Comparison of ENCODE assay signal across 8 cellular contexts in genomic region chr2:62506421-62506750, GRCh38. TPM values are rescaled to one million over a fixed set of nuclear protein-coding genes. Genes with fewer than 3 reads are reported as not detected.
DNase-seq lines count a peak whose midpoint lies in the region; ATAC-seq and TF ChIP-seq lines count a peak whose summit lies in the region.

No MANE protein-coding gene starts in this region.

- peak overlapping the region; percentile 81 for H3K4me3 Mint-ChIP-seq in T-helper 1 cell treated with Interleukin-12 subunit alpha and Interleukin-12 subunit beta and Interleukin-4 antibody, amounts not matched to agents 30 μg/mL and 1 μg/mL, for 36 hours

- TF ChIP-seq CTCF in WI38 (IDR thresholded peaks at IDR 0.05; ENCODE audit: low read depth, low read length) (no peak), right atrium auricular region (IDR thresholded peaks at IDR 0.05) (no peak), spleen (IDR thresholded peaks at IDR 0.05 in 8 of 11, conservative IDR thresholded peaks at IDR 0.05 in 3 of 11) (no peak)

- H3K9me3 Mint-ChIP-seq in T-helper 1 cell treated with Interleukin-12 subunit alpha and Interleukin-12 subunit beta and Interleukin-4 antibody, amounts not matched to agents 30 μg/mL and 1 μg/mL, for 36 hours, result no peaks in the 10 kb centered on the region

- DNase-seq in T-helper 1 cell (no peak), right atrium auricular region (ENCODE audit: low spot score) (no peak), spleen (no peak), NCI-H146 (lab: John Stamatoyannopoulos, UW) (no peak), middle frontal gyrus (ENCODE audit: extremely low spot score, low spot score) (no peak)

- TF ChIP-seq POLR2A in spleen (IDR thresholded peaks at IDR 0.05), result no peak

- H3K36me3 Mint-ChIP-seq in T-helper 1 cell treated with Interleukin-12 subunit alpha and Interleukin-12 subunit beta and Interleukin-4 antibody, amounts not matched to agents 30 μg/mL and 1 μg/mL, for 36 hours (ENCODE audit: low read depth), result peaks cover 2% of the 10 kb centered on the region

- H3K9me3 ChIP-seq in right atrium auricular region, result no peaks in the 10 kb centered on the region
- H3K9me3 ChIP-seq in spleen, result no peaks in the 10 kb centered on the region

- no peak overlapping the region for H3K27ac Mint-ChIP-seq in T-helper 1 cell treated with Interleukin-12 subunit alpha and Interleukin-12 subunit beta and Interleukin-4 antibody, amounts not matched to agents 30 μg/mL and 1 μg/mL, for 36 hours

- H3K4me1 Mint-ChIP-seq in T-helper 1 cell treated with Interleukin-12 subunit alpha and Interleukin-12 subunit beta and Interleukin-4 antibody, amounts not matched to agents 30 μg/mL and 1 μg/mL, for 36 hours (ENCODE audit: low read depth), result peaks cover 4% of the 10 kb centered on the region

- WGBS in spleen, 5 donors, result 1 to 2% (median 1%) methylated on average over 3 of the region's 3 CpGs

- H3K4me1 ChIP-seq in right atrium auricular region (peaks cover 0 to 11% of the 10 kb centered on the region in 2 donors), spleen (peaks cover 4 to 21% (median 11%) of the 10 kb centered on the region in 6 donors)

- H3K27ac ChIP-seq in right atrium auricular region (peak overlapping the region; percentile 89 to 94), spleen (peak overlapping the region; percentile 54 to 88 (median 84))

- H3K36me3 ChIP-seq in right atrium auricular region (no peaks in the 10 kb centered on the region), spleen (no peaks in the 10 kb centered on the region)

- H3K27me3 ChIP-seq in right atrium auricular region, result no peaks in the 10 kb centered on the region
- H3K27me3 ChIP-seq in spleen (replicated peaks in 1 of 7), result peaks cover 0 to 11% (median 0%) of the 10 kb centered on the region in 7 donors

- peaks cover 24% of the 10 kb centered on the region for H3K27me3 Mint-ChIP-seq in T-helper 1 cell treated with Interleukin-12 subunit alpha and Interleukin-12 subunit beta and Interleukin-4 antibody, amounts not matched to agents 30 μg/mL and 1 μg/mL, for 36 hours (ENCODE audit: low read depth)

- intact Hi-C loops in spleen (cut with DNase I; ENCODE audit: low total_unique reads), result loop anchor here (5.0 kb wide), 1 partner anchor 201 kb away; the partner anchor contains the start of gene EHBP1

- peak; percentile 37 for ATAC-seq in HG02885 (IDR thresholded peaks at IDR 0.05; ENCODE audit: poor library complexity, unreplicated experiment)

- H3K4me3 ChIP-seq in WI38 (ENCODE audit: low read depth, low read length) (peak overlapping the region; percentile 68), right atrium auricular region (peak overlapping the region; percentile 66 to 70), spleen (peak overlapping the region; percentile 68 to 96 (median 77))

RNA-seq across cellular contexts. Expression of gene TMEM17, which starts 0.4 kb away (rescaled TPM):
- total RNA-seq in right atrium auricular region (1 to 10 TPM in 1 of 2 donors, under 1 TPM in 1; 0.90 to 1.2 TPM), spleen (1 to 10 TPM in 1 of 7 donors, under 1 TPM in 5, not detected in 1; 0.51 to 2.6 (median 0.98) TPM)
- polyA plus RNA-seq in spleen, result under 1 TPM; 0.22 to 0.53 (median 0.48) TPM
